Comparison of ENCODE assay signal across 9 cellular contexts in the genomic region with DNA sequence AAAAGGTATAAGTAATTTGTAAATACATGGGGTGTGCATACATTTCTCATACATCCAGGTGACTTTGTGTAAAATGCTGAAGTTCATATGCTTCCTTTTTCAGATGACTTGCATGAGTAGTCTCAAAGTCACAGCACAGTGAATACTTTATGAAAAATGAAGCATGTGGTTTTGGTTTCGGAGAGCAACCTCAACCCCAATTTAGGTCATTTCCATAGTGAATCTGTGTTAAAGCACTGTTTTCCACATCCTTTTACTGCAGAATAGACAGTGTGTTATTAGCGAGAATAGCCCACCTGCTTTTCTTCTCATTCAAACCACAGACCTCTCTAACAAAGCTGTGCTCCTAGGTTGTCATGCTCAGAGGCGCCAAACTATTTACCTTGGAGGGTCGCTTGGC.
DNase-seq lines count a peak whose midpoint lies in the region; ATAC-seq and FAIRE-seq lines count a peak whose summit lies in the region.
"Had no signal": no experiment of that assay in that cellular context is flagged by ENCODE, and none has a peak within 500 bp of the region (broad histone marks: within the 10 kb centered on the region; RNA-seq: fewer than 3 reads in every experiment).

No MANE protein-coding gene starts in this region.

- peaks cover 15 to 39% (median 35%) of the 10 kb centered on the region in 3 donors for H3K4me1 Mint-ChIP-seq in CD8-positive, alpha-beta memory T cell

- ATAC-seq in GM19395 (IDR thresholded peaks at IDR 0.05; ENCODE audit: unreplicated experiment) = peak; percentile 97
- peak; percentile 97 for ATAC-seq in HG03097 (IDR thresholded peaks at IDR 0.05; ENCODE audit: low FRiP score, unreplicated experiment)

- CTCF ChIA-PET in CD8-positive, alpha-beta memory T cell (lab: Charles Lee) = no interaction called here

- H3K27me3 ChIP-seq in CD8-positive, alpha-beta memory T cell (ENCODE audit: insufficient read depth, low read length, poor library complexity, severe bottlenecking) = no peaks in the 10 kb centered on the region
- H3K27me3 ChIP-seq in adipocyte (replicated peaks; ENCODE audit: control insufficient read depth, insufficient read depth, low read length) = no peaks in the 10 kb centered on the region

- H3K9me3 ChIP-seq in CD8-positive, alpha-beta memory T cell (ENCODE audit: low read length) = no peaks in the 10 kb centered on the region
- no peaks in the 10 kb centered on the region for H3K9me3 ChIP-seq in adipocyte (ENCODE audit: control insufficient read depth, low read length)

- FAIRE-seq in HTR-8/SVneo (lab: Jason Lieb, UNC) = no peak

- POLR2A ChIA-PET in CD8-positive, alpha-beta memory T cell (lab: Charles Lee) = no interaction called here

- H3K36me3 Mint-ChIP-seq in CD8-positive, alpha-beta memory T cell = peaks cover 0 to 1% (median 0%) of the 10 kb centered on the region in 3 donors

- H3K36me3 ChIP-seq in CD8-positive, alpha-beta memory T cell (ENCODE audit: insufficient read depth, low read length) = no peaks in the 10 kb centered on the region
- no peaks in the 10 kb centered on the region for H3K36me3 ChIP-seq in adipocyte (ENCODE audit: control insufficient read depth, insufficient read depth, low read length, severe bottlenecking)

- no peaks in the 10 kb centered on the region for H3K4me1 ChIP-seq in CD8-positive, alpha-beta memory T cell (ENCODE audit: insufficient read depth, low read length)
- H3K4me1 ChIP-seq in adipocyte (ENCODE audit: control insufficient read depth, insufficient read depth, low read length) = peaks cover 11% of the 10 kb centered on the region

- peak overlapping the region in 2 of 7 donors; percentile 39 to 52 for H3K4me3 Mint-ChIP-seq in CD8-positive, alpha-beta memory T cell

- H3K9me3 Mint-ChIP-seq in CD8-positive, alpha-beta memory T cell = peaks cover 0 to 2% (median 0%) of the 10 kb centered on the region in 5 donors

- H3K27ac ChIP-seq in CD8-positive, alpha-beta memory T cell (ENCODE audit: low read depth, low read length) = peak overlapping the region; percentile 14

- DNase-seq in CD8-positive, alpha-beta memory T cell = peak in 1 of 5 donors; percentile 42
- DNase-seq in adipocyte (ENCODE audit: low read depth) (peak; percentile 53), HTR-8/SVneo (ENCODE audit: insufficient read length, low spot score) (no peak), CD1c-positive myeloid dendritic cell (ENCODE audit: extremely low spot score) (no peak), NCI-H226 (no peak), C1 segment of cervical spinal cord (lab: John Stamatoyannopoulos, UW) (no peak)
- DNase-seq: amniotic stem cell had no signal

- peak overlapping the region in 6 of 8 donors; percentile 62 to 82 (median 71) for H3K27ac Mint-ChIP-seq in CD8-positive, alpha-beta memory T cell

- H3K4me3 ChIP-seq in CD8-positive, alpha-beta memory T cell (ENCODE audit: low read length) = no peak overlapping the region
- no peak overlapping the region for H3K4me3 ChIP-seq in adipocyte (ENCODE audit: low read length)

- peaks cover 0 to 13% of the 10 kb centered on the region in 2 donors for H3K27me3 Mint-ChIP-seq in CD8-positive, alpha-beta memory T cell

- no peak overlapping the region for H3K9ac ChIP-seq in adipocyte (ENCODE audit: low read length)
